Comparison of ENCODE assay signal across 13 cellular contexts in the genomic region with DNA sequence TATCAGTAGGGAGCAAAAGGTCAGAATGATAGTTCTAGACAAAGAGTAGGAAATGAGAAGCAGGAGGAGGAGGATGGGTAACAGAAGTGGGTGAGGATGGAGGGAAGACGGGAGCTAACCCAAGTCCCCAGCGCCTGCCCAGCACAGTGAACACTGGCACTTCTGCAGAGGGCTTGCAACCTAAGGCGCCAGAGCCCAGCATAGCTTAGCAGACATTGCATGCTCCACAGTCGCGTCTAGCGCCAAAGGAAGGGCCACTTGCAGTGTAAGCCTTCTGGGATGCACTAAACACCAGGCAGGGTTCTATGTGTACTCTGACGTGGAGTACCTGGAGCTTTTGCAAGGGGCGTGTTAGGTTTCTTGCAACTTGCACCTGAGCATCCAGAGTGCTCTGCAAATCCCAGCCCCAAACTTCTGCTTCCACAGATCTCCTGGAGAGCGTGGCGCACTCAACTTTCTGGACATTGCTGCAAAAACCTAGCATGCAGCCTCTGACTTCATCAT. TPM values are rescaled to one million over a fixed set of nuclear protein-coding genes. Genes with fewer than 3 reads are reported as not detected.
A peak's percentile ranks its signal among the peaks of the same experiment; 100 is the strongest.
DNase-seq lines count a peak whose midpoint lies in the region; ATAC-seq, FAIRE-seq and TF ChIP-seq lines count a peak whose summit lies in the region.
"Had no signal": no experiment of that assay in that cellular context is flagged by ENCODE, and none has a peak within 500 bp of the region (broad histone marks: within the 10 kb centered on the region; RNA-seq: fewer than 3 reads in every experiment).

No MANE protein-coding gene starts in this region.

- H3K4me1 ChIP-seq in Panc1 (ENCODE audit: control insufficient read depth, insufficient read depth, low read length) (peaks cover 6% of the 10 kb centered on the region; the same call in 1 of the 2 replicates), endothelial cell of umbilical vein (ENCODE audit: control insufficient read depth, extremely low read depth, insufficient read depth, low read length) (no peaks in the 10 kb centered on the region)
- H3K4me1 ChIP-seq: breast epithelium had no signal

- no peak for FAIRE-seq in endothelial cell of umbilical vein (lab: Jason Lieb, UNC)

- in situ Hi-C loops in Panc1 (cut with HindIII; ENCODE audit: low pct_unique_long_range_greater_than_20kb, low sequenced_read_pairs): no loop called here

- H3K4me3 Mint-ChIP-seq in activated naive CD4-positive, alpha-beta T cell treated with anti-CD3 and anti-CD28 coated beads for 36 hours: peak overlapping the region; percentile 63
- H3K4me3 Mint-ChIP-seq in stimulated activated effector memory CD8-positive, alpha-beta T cell treated with anti-CD3 and anti-CD28 coated beads, Interleukin-12 subunit alpha, Interleukin-12 subunit beta, amount 100 ng/mL, for 72 hours: peak overlapping the region; percentile 64

- POLR2A ChIA-PET in Panc1 (lab: Charles Lee): no interaction called here
- POLR2A ChIA-PET in endothelial cell of umbilical vein (lab: Charles Lee): no interaction called here

- H3K27ac Mint-ChIP-seq in activated naive CD4-positive, alpha-beta T cell treated with anti-CD3 and anti-CD28 coated beads for 36 hours: no peak overlapping the region
- H3K27ac Mint-ChIP-seq in stimulated activated effector memory CD8-positive, alpha-beta T cell treated with anti-CD3 and anti-CD28 coated beads, Interleukin-12 subunit alpha, Interleukin-12 subunit beta, amount 100 ng/mL, for 72 hours: no peak overlapping the region

- TF ChIP-seq CTCF in Panc1 (IDR thresholded peaks at IDR 0.05) (no peak), endothelial cell of umbilical vein (IDR thresholded peaks at IDR 0.05; ENCODE audit: extremely low read depth in 1 of 2, insufficient read depth in 1 of 2, low read depth in 1 of 2, low read length in 2 of 2) (no peak)

- CTCF ChIA-PET in activated naive CD4-positive, alpha-beta T cell treated with anti-CD3 and anti-CD28 coated beads for 36 hours (lab: Charles Lee): no interaction called here
- CTCF ChIA-PET in Panc1 (lab: Charles Lee) (interaction anchor here (0.6 kb wide), 1 partner anchor 526 kb away, joined by 11 read pairs; no protein-coding TSS in a partner anchor), endothelial cell of umbilical vein (lab: Charles Lee) (interaction anchor here (1.5 kb wide), 1 partner anchor 9 kb away, joined by 4 read pairs; no protein-coding TSS in a partner anchor)

- no peaks in the 10 kb centered on the region for H3K36me3 ChIP-seq in Panc1 (ENCODE audit: control insufficient read depth, insufficient read depth, low read length)
- no peaks in the 10 kb centered on the region for H3K36me3 ChIP-seq in endothelial cell of umbilical vein (ENCODE audit: control insufficient read depth in 2 of 2, extremely low read depth in 1 of 2, insufficient read depth in 2 of 2, low read length in 2 of 2)
- H3K36me3 ChIP-seq: breast epithelium had no signal

- intact Hi-C loops in activated naive CD4-positive, alpha-beta T cell treated with anti-CD3 and anti-CD28 coated beads for 36 hours (cut with micrococcal nuclease): no loop called here
- intact Hi-C loops in Panc1 (cut with micrococcal nuclease; ENCODE audit: unreplicated experiment) (no loop called here), endothelial cell of umbilical vein (cut with micrococcal nuclease) (no loop called here)

- peak overlapping the region; percentile 45 to 53 for H3K4me3 ChIP-seq in Panc1 (ENCODE audit: low read depth in 2 of 2, low read length in 2 of 2)
- no peak overlapping the region for H3K4me3 ChIP-seq in endothelial cell of umbilical vein (replicated peaks in 1 of 3; ENCODE audit: insufficient read depth in 1 of 3, low read depth in 1 of 3, low read length in 3 of 3)

- no peak overlapping the region for H2AFZ ChIP-seq in endothelial cell of umbilical vein (ENCODE audit: low read depth, low read length)

- ATAC-seq in Panc1: peak; percentile 84
- no peak for ATAC-seq in stimulated activated effector memory CD8-positive, alpha-beta T cell treated with anti-CD3 and anti-CD28 coated beads, Interleukin-12 subunit alpha, Interleukin-12 subunit beta, amount 100 ng/mL, for 72 hours
- no peak for ATAC-seq in GM21528 (IDR thresholded peaks at IDR 0.05; ENCODE audit: low FRiP score, unreplicated experiment)

- no peak overlapping the region for H3K4me2 ChIP-seq in endothelial cell of umbilical vein (ENCODE audit: insufficient read depth, low read length)

- no peak for TF ChIP-seq POLR2A in endothelial cell of umbilical vein (IDR thresholded peaks at IDR 0.05; ENCODE audit: low read depth, low read length)

- H4K20me1 ChIP-seq in endothelial cell of umbilical vein (replicated peaks; ENCODE audit: control insufficient read depth, extremely low read depth, insufficient read depth, low read length): no peaks in the 10 kb centered on the region

- H3K79me2 ChIP-seq in endothelial cell of umbilical vein (ENCODE audit: control insufficient read depth, insufficient read depth, low read length): no peaks in the 10 kb centered on the region

- H3K27ac ChIP-seq in Panc1 (ENCODE audit: low read length): no peak overlapping the region
- no peak overlapping the region for H3K27ac ChIP-seq in endothelial cell of umbilical vein (ENCODE audit: insufficient read depth, low read depth, low read length)
- no peak overlapping the region for H3K27ac ChIP-seq in substantia nigra (ENCODE audit: low read depth, low read length, poor library complexity, severe bottlenecking)
- H3K27ac ChIP-seq: breast epithelium, epithelial cell of prostate had no signal

- H3K9ac ChIP-seq in endothelial cell of umbilical vein (replicated peaks; ENCODE audit: extremely low read depth, insufficient read depth, low read length): no peak overlapping the region

- peaks cover 9% of the 10 kb centered on the region for H3K4me1 Mint-ChIP-seq in activated naive CD4-positive, alpha-beta T cell treated with anti-CD3 and anti-CD28 coated beads for 36 hours (ENCODE audit: low read depth)
- peaks cover 8% of the 10 kb centered on the region for H3K4me1 Mint-ChIP-seq in stimulated activated effector memory CD8-positive, alpha-beta T cell treated with anti-CD3 and anti-CD28 coated beads, Interleukin-12 subunit alpha, Interleukin-12 subunit beta, amount 100 ng/mL, for 72 hours

- H3K27me3 Mint-ChIP-seq in activated naive CD4-positive, alpha-beta T cell treated with anti-CD3 and anti-CD28 coated beads for 36 hours (ENCODE audit: low read depth): peaks cover 47% of the 10 kb centered on the region

- dilution Hi-C loops in endothelial cell of umbilical vein (cut with MboI; ENCODE audit: extremely low pct_ligation_motif_present, low sequenced_read_pairs): no loop called here

- H3K27me3 ChIP-seq in Panc1 (ENCODE audit: control insufficient read depth, insufficient read depth, low read length): peaks cover 4% of the 10 kb centered on the region
- peaks cover 32 to 54% of the 10 kb centered on the region in 2 experiments for H3K27me3 ChIP-seq in endothelial cell of umbilical vein (ENCODE audit: control insufficient read depth in 2 of 2, insufficient read depth in 2 of 2, low read length in 2 of 2)

- no peaks in the 10 kb centered on the region for H3K9me1 ChIP-seq in endothelial cell of umbilical vein (replicated peaks; ENCODE audit: control insufficient read depth, extremely low read depth, insufficient read depth, low read length)

- no peaks in the 10 kb centered on the region for H3K36me3 Mint-ChIP-seq in activated naive CD4-positive, alpha-beta T cell treated with anti-CD3 and anti-CD28 coated beads for 36 hours (ENCODE audit: low read depth)
- H3K36me3 Mint-ChIP-seq in stimulated activated effector memory CD8-positive, alpha-beta T cell treated with anti-CD3 and anti-CD28 coated beads, Interleukin-12 subunit alpha, Interleukin-12 subunit beta, amount 100 ng/mL, for 72 hours: peaks cover 6% of the 10 kb centered on the region

- DNase-seq in activated naive CD4-positive, alpha-beta T cell treated with anti-CD3 and anti-CD28 coated beads for 36 hours: no peak
- DNase-seq in activated naive CD4-positive, alpha-beta T cell treated with Interleukin-2 at 50 U/mL for 16 hours: no peak
- no peak for DNase-seq in Panc1 (ENCODE audit: low read depth, low spot score)
- no peak for DNase-seq in endothelial cell of umbilical vein (ENCODE audit: low read depth, low spot score)
- DNase-seq in stimulated activated effector memory CD8-positive, alpha-beta T cell treated with anti-CD3 and anti-CD28 coated beads, Interleukin-12 subunit alpha, Interleukin-12 subunit beta, amount 100 ng/mL, for 72 hours (ENCODE audit: low spot score in 2 of 2): no peak
- DNase-seq in substantia nigra (lab: John Stamatoyannopoulos, UW): no peak
- no peak for DNase-seq in NCI-H2196 treated with DMSO at 0.1 percent for 48 hours (lab: John Stamatoyannopoulos, UW; ENCODE audit: unreplicated experiment)
- DNase-seq: hypothalamus, mesendoderm, NCI-H1105 had no signal

- H3K9me3 Mint-ChIP-seq in activated naive CD4-positive, alpha-beta T cell treated with anti-CD3 and anti-CD28 coated beads for 36 hours: no peaks in the 10 kb centered on the region
- no peaks in the 10 kb centered on the region for H3K9me3 Mint-ChIP-seq in stimulated activated effector memory CD8-positive, alpha-beta T cell treated with anti-CD3 and anti-CD28 coated beads, Interleukin-12 subunit alpha, Interleukin-12 subunit beta, amount 100 ng/mL, for 72 hours

- H3K9me3 ChIP-seq in Panc1 (ENCODE audit: control insufficient read depth, insufficient read depth, low read depth, low read length) (no peaks in the 10 kb centered on the region), endothelial cell of umbilical vein (replicated peaks; ENCODE audit: control insufficient read depth, insufficient read depth, low read length) (no peaks in the 10 kb centered on the region)
- H3K9me3 ChIP-seq: breast epithelium had no signal

- BruUV-seq in Panc1 (replicated peaks; lab: Mats Ljungman, UMichigan): no TSS peak
- BruUV-seq in endothelial cell of umbilical vein (replicated peaks; lab: Mats Ljungman, UMichigan): no TSS peak

TF ChIP-seq in endothelial cell of umbilical vein, 7 proteins besides CTCF, POLR2A, EP300 and RAD21 (continues in another document):
- peak; percentile 8 for TF ChIP-seq EZH2 (IDR thresholded peaks at IDR 0.05; ENCODE audit: borderline replicate concordance, low read depth, low read length, severe bottlenecking)

RNA-seq across cellular contexts. Expression of gene NKAP, which starts 46.4 kb away (rescaled TPM):
- 10 to 100 TPM; 12.3 to 12.7 TPM for total RNA-seq in activated naive CD4-positive, alpha-beta T cell treated with anti-CD3 and anti-CD28 coated beads for 36 hours
- total RNA-seq in Panc1 (2021; ENCODE audit: unreplicated experiment): 13.6 TPM
- polyA plus RNA-seq in Panc1 (2012; ENCODE audit: insufficient read length): 8.2 TPM
- total RNA-seq in endothelial cell of umbilical vein: 7.8 and 8.0 TPM in 2 replicates
- 2.2 and 2.5 TPM in 2 replicates for polyA plus RNA-seq in endothelial cell of umbilical vein
- polyA plus RNA-seq in endothelial cell of umbilical vein (2011; cell fraction: cytosol; rRNA removed): 2.5 and 2.8 TPM in 2 replicates
- 1.4 and 2.3 TPM in 2 replicates for polyA plus RNA-seq in endothelial cell of umbilical vein (2011; cell fraction: nucleus; rRNA removed)
- polyA plus RNA-seq in endothelial cell of umbilical vein (2012): 5.9 and 7.2 TPM in 2 replicates
- polyA minus RNA-seq in endothelial cell of umbilical vein: 1.1 and 1.6 TPM in 2 replicates
- 3.3 TPM for polyA minus RNA-seq in endothelial cell of umbilical vein (2011; cell fraction: cytosol; rRNA and poly(A)+ RNA removed)
- 2.5 and 3.0 TPM in 2 replicates for polyA minus RNA-seq in endothelial cell of umbilical vein (2011; cell fraction: nucleus; rRNA and poly(A)+ RNA removed)

Comparison
In these comparisons a context has a peak if more than half of its experiments do, and no peak if none do; other contexts are left out.
1. H3K4me3 ChIP-seq: peak in Panc1 (2 of 2); none in endothelial cell of umbilical vein (0 of 3).